ENCODE assay signal across 9 cellular contexts in genomic region chr1:26768755-26769154, GRCh38. TPM values are rescaled to one million over a fixed set of nuclear protein-coding genes. Genes with fewer than 3 reads are reported as not detected.
DNase-seq lines count a peak whose midpoint lies in the region; ATAC-seq and TF ChIP-seq lines count a peak whose summit lies in the region.
"Had no signal": no experiment of that assay in that cellular context is flagged by ENCODE, and none has a peak within 500 bp of the region (broad histone marks: within the 10 kb centered on the region; RNA-seq: fewer than 3 reads in every experiment).

No MANE protein-coding gene starts in this region.

- H4K20me1 ChIP-seq in PC-3 (ENCODE audit: low read length), result no peaks in the 10 kb centered on the region

- no peaks in the 10 kb centered on the region for H3K27me3 ChIP-seq in PC-3 (ENCODE audit: low read length)
- H3K27me3 ChIP-seq in esophagus muscularis mucosa, result no peaks in the 10 kb centered on the region
- H3K27me3 ChIP-seq in parathyroid adenoma (ENCODE audit: control insufficient read depth, insufficient read depth, low read length), result no peaks in the 10 kb centered on the region

- H3K9me3 ChIP-seq in PC-3 (ENCODE audit: low read length) (no peaks in the 10 kb centered on the region), esophagus muscularis mucosa (no peaks in the 10 kb centered on the region), parathyroid adenoma (ENCODE audit: control insufficient read depth, low read length) (no peaks in the 10 kb centered on the region)

- H3K4me2 ChIP-seq in PC-3 (ENCODE audit: low read length) (no peak overlapping the region), parathyroid adenoma (ENCODE audit: low read length) (peak overlapping the region; percentile 2)

- ATAC-seq in PC-3, result no peak
- ATAC-seq in GM19035 (IDR thresholded peaks at IDR 0.05; ENCODE audit: unreplicated experiment), result no peak
- no peak for ATAC-seq in GM21717 (IDR thresholded peaks at IDR 0.05; ENCODE audit: unreplicated experiment)

- no TSS peak for BruUV-seq in PC-3 (replicated peaks; lab: Mats Ljungman, UMichigan)

- H3K9ac ChIP-seq in PC-3 (ENCODE audit: low read length) (no peak overlapping the region), parathyroid adenoma (no peak overlapping the region)

- H2AFZ ChIP-seq in PC-3 (ENCODE audit: low read length) (no peak overlapping the region), parathyroid adenoma (no peak overlapping the region)

- POLR2A ChIA-PET in PC-3 (lab: Charles Lee; ENCODE audit: unreplicated experiment), result no interaction called here

- intact Hi-C loops in PC-3 (cut with micrococcal nuclease) (no loop called here), esophagus muscularis mucosa (cut with DNase I) (no loop called here)

- TF ChIP-seq CTCF in PC-3 (conservative IDR thresholded peaks at IDR 0.05; ENCODE audit: low read depth, low read length) (no peak), esophagus muscularis mucosa (IDR thresholded peaks at IDR 0.05) (no peak), parathyroid adenoma (IDR thresholded peaks at IDR 0.05) (no peak)

- H3K36me3 ChIP-seq in PC-3 (ENCODE audit: low read depth, low read length) (peaks cover 84% of the 10 kb centered on the region), esophagus muscularis mucosa (peaks cover 34 to 100% (median 93%) of the 10 kb centered on the region in 4 donors), parathyroid adenoma (ENCODE audit: control insufficient read depth, insufficient read depth, low read length) (no peaks in the 10 kb centered on the region)

- WGBS in esophagus muscularis mucosa, result 22% methylated on average over 3 of the region's 3 CpGs

- DNase-seq in EH (ENCODE audit: low read depth) (peak; percentile 94), PC-3 (peak; percentile 65), esophagus muscularis mucosa (ENCODE audit: extremely low spot score) (no peak), Kasumi-1 (lab: John Stamatoyannopoulos, UW) (no peak)
- DNase-seq in activated T-cell treated with anti-CD3 and anti-CD28 coated beads, Interleukin-2, amount 50 U/mL, for 48 hours, result no peak
- DNase-seq: NCI-H345 had no signal

- H3F3A ChIP-seq in PC-3 (ENCODE audit: low read length, unreplicated experiment), result peaks cover 4% of the 10 kb centered on the region

- H3K27ac ChIP-seq in PC-3 (ENCODE audit: low read length) (no peak overlapping the region), esophagus muscularis mucosa (replicated peaks in 1 of 4) (peak overlapping the region in 3 of 4 donors; percentile 16 to 35 (median 28)), parathyroid adenoma (peak overlapping the region; percentile 24)

- TF ChIP-seq EP300 in esophagus muscularis mucosa (IDR thresholded peaks at IDR 0.05), result no peak

- H3K4me1 ChIP-seq in PC-3 (ENCODE audit: insufficient read depth, low read length) (peaks cover 45% of the 10 kb centered on the region), esophagus muscularis mucosa (peaks cover 37 to 46% (median 43%) of the 10 kb centered on the region in 4 donors), parathyroid adenoma (peaks cover 17% of the 10 kb centered on the region)

- no peaks in the 10 kb centered on the region for H3K9me2 ChIP-seq in PC-3 (replicated peaks; ENCODE audit: low read length)

- H3K4me3 ChIP-seq in PC-3 (ENCODE audit: low read length), result no peak overlapping the region
- H3K4me3 ChIP-seq in esophagus muscularis mucosa, result no peak overlapping the region
- no peak overlapping the region for H3K4me3 ChIP-seq in parathyroid adenoma (ENCODE audit: low read depth, low read length)

- no peak for TF ChIP-seq POLR2A in esophagus muscularis mucosa (IDR thresholded peaks at IDR 0.05; ENCODE audit: low read depth)

- 0 out of 2 replicates have a peak, but pooled peaks cover 6% of the 10 kb centered on the region for H3K79me2 ChIP-seq in PC-3 (ENCODE audit: low read length)
- H3K79me2 ChIP-seq in parathyroid adenoma, result no peaks in the 10 kb centered on the region

- CTCF ChIA-PET in PC-3 (lab: Charles Lee), result no interaction called here

RNA-seq across cellular contexts. Expression of gene PIGV, which starts 19.0 kb away (rescaled TPM):
- total RNA-seq in PC-3 (2014; rRNA removed), result 6.0 and 8.8 TPM in 2 replicates
- 10 to 100 TPM; 11.8 to 15.2 (median 13.7) TPM for total RNA-seq in esophagus muscularis mucosa

RNA-seq across cellular contexts. Expression of gene ZDHHC18, which starts 57.7 kb away (rescaled TPM):
- total RNA-seq in PC-3 (2014; rRNA removed), result 18.1 and 26.9 TPM in 2 replicates
- total RNA-seq in esophagus muscularis mucosa, result 10 to 100 TPM in 3 of 4 donors, 1 to 10 TPM in 1; 9.6 to 31.7 (median 20.8) TPM

Comparison
In these comparisons a context has a peak if more than half of its experiments do, and no peak if none do; other contexts are left out.
1. DNase-seq: peak in EH (single experiment) and PC-3 (single experiment); none in esophagus muscularis mucosa (single experiment), Kasumi-1 (0 of 2) and activated T-cell treated with anti-CD3 and anti-CD28 coated beads, Interleukin-2, amount 50 U/mL, for 48 hours (0 of 2).